Comparison of ENCODE assay signal across 15 cellular contexts in the genomic region with DNA sequence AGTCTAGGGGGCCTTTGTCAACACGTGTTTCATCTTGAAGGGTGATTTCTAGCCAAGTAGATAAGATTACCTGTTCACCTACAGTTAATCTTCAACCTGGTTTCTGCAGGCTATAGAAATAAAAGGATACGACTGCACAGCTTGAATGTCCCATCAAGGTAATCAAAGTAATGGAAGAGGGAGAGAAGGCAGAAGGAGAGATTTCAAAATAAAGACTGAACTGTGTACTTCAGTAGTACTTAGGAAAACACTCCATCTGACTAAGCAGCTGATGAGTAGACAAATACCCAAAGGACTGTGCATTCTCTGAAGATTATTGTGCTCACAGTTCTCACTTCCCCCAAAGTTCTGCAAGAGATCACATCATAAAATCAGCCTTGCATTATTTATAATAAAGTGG. TPM values are rescaled to one million over a fixed set of nuclear protein-coding genes. Genes with fewer than 3 reads are reported as not detected.
DNase-seq lines count a peak whose midpoint lies in the region; ATAC-seq and TF ChIP-seq lines count a peak whose summit lies in the region.
"Had no signal": no experiment of that assay in that cellular context is flagged by ENCODE, and none has a peak within 500 bp of the region (broad histone marks: within the 10 kb centered on the region; RNA-seq: fewer than 3 reads in every experiment).

No MANE protein-coding gene starts in this region.

- no peaks in the 10 kb centered on the region for H4K20me1 ChIP-seq in mammary epithelial cell (ENCODE audit: insufficient read depth, low read length)

- H3K4me3 ChIP-seq in skeletal muscle satellite cell (ENCODE audit: low read length) (peak overlapping the region; percentile 46), A673 (ENCODE audit: low read depth, low read length, poor library complexity, severe bottlenecking) (no peak overlapping the region), mammary epithelial cell (replicated peaks in 1 of 3; ENCODE audit: insufficient read depth in 1 of 3, low read depth in 2 of 3, low read length in 3 of 3) (no peak overlapping the region)

- dilution Hi-C loops in mammary epithelial cell (cut with HindIII; ENCODE audit: low sequenced_read_pairs) = no loop called here

- H3K9ac ChIP-seq in skeletal muscle satellite cell (ENCODE audit: low read depth, low read length) (peak overlapping the region; percentile 49), mammary epithelial cell (ENCODE audit: insufficient read depth, low read length) (no peak overlapping the region)

- no peak for TF ChIP-seq CTCF in A673 (conservative IDR thresholded peaks at IDR 0.05; ENCODE audit: low read depth, low read length)
- no peak for TF ChIP-seq CTCF in mammary epithelial cell (conservative IDR thresholded peaks at IDR 0.05 in 1 of 2, IDR thresholded peaks at IDR 0.05 in 1 of 2; ENCODE audit: extremely low read depth in 1 of 2, insufficient read depth in 1 of 2, low read depth in 1 of 2, low read length in 2 of 2)

- H3K9me3 ChIP-seq in skeletal muscle satellite cell (replicated peaks; ENCODE audit: low read length) = no peaks in the 10 kb centered on the region
- no peaks in the 10 kb centered on the region for H3K9me3 ChIP-seq in A673 (ENCODE audit: low read depth, low read length, poor library complexity, severe bottlenecking)
- H3K9me3 ChIP-seq in mammary epithelial cell (replicated peaks; ENCODE audit: insufficient read depth, low read length) = no peaks in the 10 kb centered on the region

- H3K4me2 ChIP-seq in skeletal muscle satellite cell (ENCODE audit: low read length) (peak overlapping the region; percentile 64), mammary epithelial cell (ENCODE audit: insufficient read depth, low read depth, low read length) (no peak overlapping the region)

- peaks cover 32% of the 10 kb centered on the region for H3K4me1 ChIP-seq in skeletal muscle satellite cell (ENCODE audit: control insufficient read depth, insufficient read depth, low read length)
- peaks cover 7% of the 10 kb centered on the region for H3K4me1 ChIP-seq in A673 (ENCODE audit: insufficient read depth, low read length, poor library complexity, severe bottlenecking)
- H3K4me1 ChIP-seq in mammary epithelial cell (ENCODE audit: insufficient read depth, low read length) = peaks cover 25% of the 10 kb centered on the region

- CTCF ChIA-PET in A673 (lab: Charles Lee) (no interaction called here), mammary epithelial cell (lab: Charles Lee; ENCODE audit: low non-redundant PET) (no interaction called here)

- in situ Hi-C loops in mammary epithelial cell (cut with MboI; ENCODE audit: low sequenced_read_pairs in 2 of 2) = no loop called here

- H3K27me3 ChIP-seq in skeletal muscle satellite cell (ENCODE audit: control insufficient read depth, insufficient read depth, low read length) (no peaks in the 10 kb centered on the region), A673 (replicated peaks; ENCODE audit: insufficient read depth, low read depth, low read length, poor library complexity) (no peaks in the 10 kb centered on the region), mammary epithelial cell (ENCODE audit: insufficient read depth, low read length) (no peaks in the 10 kb centered on the region)

- H3K27ac ChIP-seq in A673 (ENCODE audit: low read depth, low read length, poor library complexity, severe bottlenecking) (no peak overlapping the region), mammary epithelial cell (ENCODE audit: insufficient read depth, low read depth, low read length) (no peak overlapping the region)

- POLR2A ChIA-PET in A673 (lab: Charles Lee; ENCODE audit: low non-redundant PET) = no interaction called here

- no TSS peak for BruUV-seq in A673 (replicated peaks; lab: Mats Ljungman, UMichigan)
- BruUV-seq in mammary epithelial cell (replicated peaks; lab: Mats Ljungman, UMichigan) = no TSS peak

- H3K36me3 ChIP-seq in skeletal muscle satellite cell (ENCODE audit: insufficient read depth, low read length) (peaks cover 6% of the 10 kb centered on the region), A673 (ENCODE audit: insufficient read depth, low read length, poor library complexity, severe bottlenecking) (no peaks in the 10 kb centered on the region), mammary epithelial cell (ENCODE audit: insufficient read depth, low read length) (no peaks in the 10 kb centered on the region)

- ATAC-seq in GM19035 (IDR thresholded peaks at IDR 0.05; ENCODE audit: unreplicated experiment) = no peak
- no peak for ATAC-seq in HG02852 (IDR thresholded peaks at IDR 0.05; ENCODE audit: unreplicated experiment)
- ATAC-seq: SK-N-SH treated with all-trans-retinoic acid at 6 μM for 48 hours had no signal

- H3K79me2 ChIP-seq in mammary epithelial cell (ENCODE audit: insufficient read depth, low read length) = peaks cover 49% of the 10 kb centered on the region

- 96% methylated on average over 2 of the region's 2 CpGs for WGBS in mammary epithelial cell (ENCODE audit: low coverage, missing lambda C conversion rate)

- DNase-seq in GM03348 (ENCODE audit: low spot score) (peak; percentile 47), NOMO-1 treated with DMSO at 0.1 percent for 48 hours (lab: John Stamatoyannopoulos, UW; ENCODE audit: unreplicated experiment) (peak; percentile 33), fibroblast of gingiva (ENCODE audit: low read depth) (peak; percentile 55), A673 (ENCODE audit: low spot score) (no peak), mammary epithelial cell (no peak)
- DNase-seq: activated CD4-positive, alpha-beta T cell treated with anti-CD3 and anti-CD28 coated beads for 4 hours; activated effector memory CD4-positive, alpha-beta T cell treated with anti-CD3 and anti-CD28 coated beads, Interleukin-2, amount 50 U/mL, for 16 hours; central memory CD4-positive, alpha-beta T cell; DND-41; NCI-H1417 treated with DMSO at 0.1 percent for 48 hours had no signal

- intact Hi-C loops in A673 (cut with micrococcal nuclease; ENCODE audit: unreplicated experiment) (no loop called here), mammary epithelial cell (cut with micrococcal nuclease) (no loop called here)

- no peak overlapping the region for H2AFZ ChIP-seq in mammary epithelial cell (ENCODE audit: low read depth, low read length)

RNA-seq across cellular contexts. Expression of gene RFFL, which starts 5.8 kb away (rescaled TPM):
- 16.6 and 20.0 TPM in 2 replicates for total RNA-seq in skeletal muscle satellite cell (2012; rRNA removed)
- total RNA-seq in A673 (2021) (9.7 and 10.5 TPM in 2 replicates), mammary epithelial cell (10 to 100 TPM; 15.7 to 30.2 TPM)
- 15.3 TPM for polyA plus RNA-seq in mammary epithelial cell
- 42.9 TPM for polyA minus RNA-seq in mammary epithelial cell

RNA-seq across cellular contexts. Expression of gene RAD51D, which starts 50.3 kb away (rescaled TPM):
- total RNA-seq in skeletal muscle satellite cell (2012; rRNA removed) = 9.6 and 9.9 TPM in 2 replicates
- 10.2 and 12.1 TPM in 2 replicates for total RNA-seq in A673 (2021)
- 10 to 100 TPM in 1 of 2 donors, 1 to 10 TPM in 1; 8.5 to 15.0 TPM for total RNA-seq in mammary epithelial cell
- polyA plus RNA-seq in mammary epithelial cell = 9.9 TPM
- polyA minus RNA-seq in mammary epithelial cell = 0.88 TPM

RNA-seq across cellular contexts. Expression of gene FNDC8, which starts 52.1 kb away (rescaled TPM):
- total RNA-seq in skeletal muscle satellite cell (2012; rRNA removed) = not detected in 2 replicates
- total RNA-seq in A673 (2021) (not detected in 2 replicates), mammary epithelial cell (not detected)
- polyA plus RNA-seq in mammary epithelial cell = not detected
- polyA minus RNA-seq in mammary epithelial cell = not detected
- total RNA-seq: fibroblast of villous mesenchyme had no signal

Comparison
In these comparisons a context has a peak if more than half of its experiments do, and no peak if none do; other contexts are left out.
1. DNase-seq: peak in GM03348 (single experiment), NOMO-1 treated with DMSO at 0.1 percent for 48 hours (single experiment) and fibroblast of gingiva (single experiment); none in A673 (single experiment) and mammary epithelial cell (single experiment).